8 cellular contexts compared by ENCODE assay signal in the genomic region with DNA sequence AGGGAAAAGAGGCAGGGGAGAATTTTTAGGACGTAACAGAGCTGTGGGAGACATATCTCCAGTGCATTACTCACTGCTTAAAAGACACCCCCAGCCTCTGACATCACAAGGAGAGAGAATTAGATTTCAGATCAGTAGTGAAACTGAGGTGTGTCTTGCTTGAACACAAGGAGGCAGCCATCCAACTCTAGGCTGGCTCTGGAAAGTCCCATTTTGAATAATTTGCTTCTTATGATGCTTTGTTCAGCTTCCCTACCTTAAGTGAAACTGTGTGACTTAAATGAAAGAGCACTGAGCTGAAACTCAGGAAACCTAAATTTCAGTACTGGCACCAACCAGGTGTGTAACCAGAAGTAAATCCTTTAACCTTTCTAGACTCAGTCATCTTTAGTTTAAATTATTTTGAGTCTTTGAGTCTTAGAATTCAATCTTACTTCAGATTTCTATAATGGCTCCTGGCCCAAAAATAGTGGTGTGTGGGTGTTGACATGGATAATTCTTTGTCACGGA.
DNase-seq lines count a peak whose midpoint lies in the region; ATAC-seq and TF ChIP-seq lines count a peak whose summit lies in the region.

No MANE protein-coding gene starts in this region.

- peak; percentile 83 for ATAC-seq in GM18861 (IDR thresholded peaks at IDR 0.05; ENCODE audit: unreplicated experiment)
- ATAC-seq in HG02852 (IDR thresholded peaks at IDR 0.05; ENCODE audit: unreplicated experiment): peak; percentile 81
- ATAC-seq in gastroesophageal sphincter: no peak

- TF ChIP-seq CTCF in gastroesophageal sphincter (IDR thresholded peaks at IDR 0.05) (no peak), testis (IDR thresholded peaks at IDR 0.05) (no peak)

- H3K27ac ChIP-seq in gastroesophageal sphincter (no peak overlapping the region), testis (no peak overlapping the region)

- H3K27me3 ChIP-seq in gastroesophageal sphincter: no peaks in the 10 kb centered on the region
- no peaks in the 10 kb centered on the region for H3K27me3 ChIP-seq in testis

- H3K36me3 ChIP-seq in gastroesophageal sphincter (no peaks in the 10 kb centered on the region), testis (ENCODE audit: low read depth, missing control alignments) (no peaks in the 10 kb centered on the region)

- TF ChIP-seq POLR2A in gastroesophageal sphincter (IDR thresholded peaks at IDR 0.05) (no peak), testis (IDR thresholded peaks at IDR 0.05) (no peak)

- no peak overlapping the region for H3K4me3 ChIP-seq in skeletal muscle cell (ENCODE audit: low read depth, low read length)
- H3K4me3 ChIP-seq in gastroesophageal sphincter: no peak overlapping the region
- no peak overlapping the region for H3K4me3 ChIP-seq in testis

- no peaks in the 10 kb centered on the region for H3K9me3 ChIP-seq in gastroesophageal sphincter
- H3K9me3 ChIP-seq in testis: no peaks in the 10 kb centered on the region

- H3K4me1 ChIP-seq in gastroesophageal sphincter: peaks cover 0 to 26% (median 2%) of the 10 kb centered on the region in 3 donors
- no peaks in the 10 kb centered on the region for H3K4me1 ChIP-seq in testis

- DNase-seq in T-helper 1 cell (peak; percentile 18 to 93 (median 47)), skeletal muscle cell (ENCODE audit: low read depth) (peak; percentile 82), SK-N-DZ (ENCODE audit: low spot score) (no peak), testis (no peak)
- peak; percentile 80 for DNase-seq in central memory CD4-positive, alpha-beta T cell

- TF ChIP-seq EP300 in gastroesophageal sphincter (IDR thresholded peaks at IDR 0.05): no peak

- intact Hi-C loops in testis (cut with DNase I; ENCODE audit: low total_unique reads): no loop called here

- 15 to 30% methylated on average over 2 of the region's 2 CpGs for WGBS in gastroesophageal sphincter (ENCODE audit: low coverage in 1 of 2), 2 donors
- 47 to 57% methylated on average over 2 of the region's 2 CpGs for WGBS in testis, 2 donors

Comparison
In these comparisons a context has a peak if more than half of its experiments do, and no peak if none do; other contexts are left out.
1. DNase-seq: peak in T-helper 1 cell (5 of 5), central memory CD4-positive, alpha-beta T cell (single experiment) and skeletal muscle cell (single experiment); none in SK-N-DZ (single experiment) and testis (single experiment).